12 cellular contexts compared by ENCODE assay signal in genomic region chr10:130495116-130495862, GRCh38.
A peak's percentile ranks its signal among the peaks of the same experiment; 100 is the strongest.
DNase-seq lines count a peak whose midpoint lies in the region; ATAC-seq and TF ChIP-seq lines count a peak whose summit lies in the region.
"Had no signal": no experiment of that assay in that cellular context is flagged by ENCODE, and none has a peak within 500 bp of the region (broad histone marks: within the 10 kb centered on the region; RNA-seq: fewer than 3 reads in every experiment).

No MANE protein-coding gene starts in this region.

- no peaks in the 10 kb centered on the region for H3K27me3 Mint-ChIP-seq in CD8-positive, alpha-beta memory T cell

- H3K27me3 ChIP-seq in neuronal stem cell (ENCODE audit: control insufficient read depth in 3 of 3, insufficient read depth in 3 of 3, low read depth in 1 of 3, low read length in 3 of 3) (no peaks in the 10 kb centered on the region), sigmoid colon (no peaks in the 10 kb centered on the region)
- H3K27me3 ChIP-seq in CD8-positive, alpha-beta memory T cell (ENCODE audit: insufficient read depth, low read length, poor library complexity, severe bottlenecking): no peaks in the 10 kb centered on the region

- H2AFZ ChIP-seq in neuronal stem cell (ENCODE audit: low read length): no peak overlapping the region

- H3K9me3 Mint-ChIP-seq in CD8-positive, alpha-beta memory T cell: no peaks in the 10 kb centered on the region

- no peak for TF ChIP-seq EP300 in sigmoid colon (IDR thresholded peaks at IDR 0.05)

- H3K9me3 ChIP-seq in neuronal stem cell (replicated peaks in 1 of 2; ENCODE audit: control insufficient read depth in 2 of 2, insufficient read depth in 1 of 2, low read depth in 1 of 2, low read length in 2 of 2) (no peaks in the 10 kb centered on the region), sigmoid colon (no peaks in the 10 kb centered on the region)
- no peaks in the 10 kb centered on the region for H3K9me3 ChIP-seq in CD8-positive, alpha-beta memory T cell (ENCODE audit: low read length)

- TF ChIP-seq POLR2A in sigmoid colon (IDR thresholded peaks at IDR 0.05): no peak

- TF ChIP-seq CTCF in coronary artery (IDR thresholded peaks at IDR 0.05) (no peak), sigmoid colon (IDR thresholded peaks at IDR 0.05) (no peak)

- DNase-seq in activated effector memory CD4-positive, alpha-beta T cell treated with anti-CD3 and anti-CD28 coated beads, Interleukin-2, amount 50 U/mL, for 16 hours: peak; percentile 43
- no peak for DNase-seq in activated effector memory CD4-positive, alpha-beta T cell treated with Interleukin-2 at 50 U/mL for 16 hours
- DNase-seq in coronary artery (ENCODE audit: low spot score): peak; percentile 49
- DNase-seq in neuronal stem cell (ENCODE audit: low spot score): no peak
- DNase-seq in sigmoid colon: peak; percentile 48
- DNase-seq in DMS114 treated with DMSO at 0.1 percent for 48 hours (lab: John Stamatoyannopoulos, UW; ENCODE audit: unreplicated experiment): no peak
- DNase-seq in CD8-positive, alpha-beta memory T cell: no peak
- DNase-seq: HCEC 1CT, HFFc6 had no signal

- no CpG with 5 or more reads among the region's 10 CpGs for WGBS in neuronal stem cell (ENCODE audit: extremely low coverage in 2 of 2, insufficient read length in 2 of 2, insufficient replicate concordance in 1 of 2), 2 donors
- 88 to 90% methylated on average over 10 of the region's 10 CpGs for WGBS in sigmoid colon, 2 donors

- no peak overlapping the region for H3K14ac ChIP-seq in neuronal stem cell (ENCODE audit: low read length)

- H3K36me3 ChIP-seq in neuronal stem cell (replicated peaks in 1 of 2; ENCODE audit: control insufficient read depth in 2 of 2, insufficient read depth in 2 of 2, low read length in 2 of 2) (no peaks in the 10 kb centered on the region), sigmoid colon (no peaks in the 10 kb centered on the region)
- H3K36me3 ChIP-seq in CD8-positive, alpha-beta memory T cell (ENCODE audit: insufficient read depth, low read length): no peaks in the 10 kb centered on the region

- H2BK15ac ChIP-seq in neuronal stem cell (ENCODE audit: low read length): no peak overlapping the region

- peak overlapping the region in 1 of 7 donors; percentile 36 for H3K4me3 Mint-ChIP-seq in CD8-positive, alpha-beta memory T cell
- H3K4me3 Mint-ChIP-seq: HFFc6 had no signal

- peak overlapping the region; percentile 26 for H2AK5ac ChIP-seq in neuronal stem cell (ENCODE audit: low read depth, low read length)

- H3K4me1 Mint-ChIP-seq in CD8-positive, alpha-beta memory T cell: no peaks in the 10 kb centered on the region

- no peak overlapping the region for H3K23ac ChIP-seq in neuronal stem cell (ENCODE audit: low read depth, low read length, poor library complexity)

- no peak overlapping the region for H2BK5ac ChIP-seq in neuronal stem cell (ENCODE audit: low read length)

- H3K4me1 ChIP-seq in neuronal stem cell (ENCODE audit: control insufficient read depth in 2 of 2, insufficient read depth in 1 of 2, low read depth in 1 of 2, low read length in 2 of 2) (no peaks in the 10 kb centered on the region), sigmoid colon (no peaks in the 10 kb centered on the region)
- H3K4me1 ChIP-seq in CD8-positive, alpha-beta memory T cell (ENCODE audit: insufficient read depth, low read length): no peaks in the 10 kb centered on the region

- no peak overlapping the region for H2BK12ac ChIP-seq in neuronal stem cell (ENCODE audit: low read length)

- CTCF ChIA-PET in CD8-positive, alpha-beta memory T cell (lab: Charles Lee): no interaction called here

- POLR2A ChIA-PET in CD8-positive, alpha-beta memory T cell (lab: Charles Lee): no interaction called here

- H4K8ac ChIP-seq in neuronal stem cell (ENCODE audit: low read depth, low read length): no peak overlapping the region

- H4K91ac ChIP-seq in neuronal stem cell (ENCODE audit: low read depth, low read length, poor library complexity): no peak overlapping the region

- no peak for ATAC-seq in HG03196 (IDR thresholded peaks at IDR 0.05; ENCODE audit: unreplicated experiment)
- ATAC-seq: GM12878 had no signal

- no peak overlapping the region for H3K9ac ChIP-seq in neuronal stem cell (ENCODE audit: low read depth, low read length, poor library complexity)

- no peaks in the 10 kb centered on the region for H3K79me1 ChIP-seq in neuronal stem cell (ENCODE audit: low read depth, low read length)

- no peak overlapping the region for H3K18ac ChIP-seq in neuronal stem cell (ENCODE audit: low read length)

- H3K27ac ChIP-seq in coronary artery: no peak overlapping the region
- H3K27ac ChIP-seq in neuronal stem cell (replicated peaks; ENCODE audit: low read length): no peak overlapping the region
- no peak overlapping the region for H3K27ac ChIP-seq in sigmoid colon
- no peak overlapping the region for H3K27ac ChIP-seq in CD8-positive, alpha-beta memory T cell (ENCODE audit: low read depth, low read length)
- H3K27ac ChIP-seq: 22Rv1 had no signal

- H2BK120ac ChIP-seq in neuronal stem cell (ENCODE audit: low read depth, low read length): no peak overlapping the region

- H3K4me3 ChIP-seq in coronary artery (no peak overlapping the region), neuronal stem cell (ENCODE audit: low read length in 2 of 2) (no peak overlapping the region), sigmoid colon (no peak overlapping the region)
- H3K4me3 ChIP-seq in CD8-positive, alpha-beta memory T cell (ENCODE audit: low read length): no peak overlapping the region
- H3K4me3 ChIP-seq: GM12878 had no signal

- intact Hi-C loops in sigmoid colon (cut with DNase I): no loop called here

- H3K27ac Mint-ChIP-seq in CD8-positive, alpha-beta memory T cell: no peak overlapping the region
- H3K27ac Mint-ChIP-seq: HFFc6 had no signal

- no peak overlapping the region for H3K4ac ChIP-seq in neuronal stem cell (ENCODE audit: low read length)

- H3K36me3 Mint-ChIP-seq in CD8-positive, alpha-beta memory T cell: no peaks in the 10 kb centered on the region

- no peak overlapping the region for H3K4me2 ChIP-seq in neuronal stem cell (ENCODE audit: insufficient read depth, low read length, poor library complexity, severe bottlenecking)

Comparison
In these comparisons a context has a peak if more than half of its experiments do, and no peak if none do; other contexts are left out.
1. DNase-seq: peak in activated effector memory CD4-positive, alpha-beta T cell treated with anti-CD3 and anti-CD28 coated beads, Interleukin-2, amount 50 U/mL, for 16 hours (single experiment), coronary artery (single experiment) and sigmoid colon (single experiment); none in activated effector memory CD4-positive, alpha-beta T cell treated with Interleukin-2 at 50 U/mL for 16 hours (single experiment), neuronal stem cell (single experiment), DMS114 treated with DMSO at 0.1 percent for 48 hours (single experiment) and CD8-positive, alpha-beta memory T cell (0 of 5).